Comparison of ENCODE assay signal across 8 cellular contexts in the genomic region with DNA sequence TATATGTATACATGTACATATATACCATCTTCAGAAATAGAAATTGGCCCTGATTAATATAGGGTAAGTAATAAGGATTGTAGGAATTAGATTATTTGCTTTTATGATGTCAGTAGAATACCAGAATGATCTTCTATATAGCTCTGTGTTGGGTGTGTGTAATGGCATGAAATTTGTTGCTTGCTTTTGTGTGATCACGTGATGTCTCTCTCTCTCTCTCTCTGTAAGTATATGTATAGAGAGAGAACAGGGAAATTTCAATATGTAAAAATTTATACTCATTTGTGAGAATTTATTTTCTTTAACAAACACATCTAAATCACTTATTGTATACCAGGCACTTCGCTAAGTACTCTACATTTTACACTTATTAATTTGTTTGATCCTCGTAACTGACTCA.
"Had no signal": no experiment of that assay in that cellular context is flagged by ENCODE, and none has a peak within 500 bp of the region (broad histone marks: within the 10 kb centered on the region; RNA-seq: fewer than 3 reads in every experiment).

No MANE protein-coding gene starts in this region.

- H3K27ac ChIP-seq: HL-60, KMS-11 had no signal

- H3K4me2 ChIP-seq: GM23338, KMS-11 had no signal

- H3K4me3 ChIP-seq: GM23338 had no signal

- ATAC-seq: GM23338, HepG2 had no signal

- FAIRE-seq: H1, HepG2 had no signal

- H3K9ac ChIP-seq: KMS-11 had no signal

- H2AFZ ChIP-seq: GM23338 had no signal

- DNase-seq: H9, HCEC 1CT, Karpas-422 had no signal
